17 cellular contexts compared by ENCODE assay signal in the genomic region with DNA sequence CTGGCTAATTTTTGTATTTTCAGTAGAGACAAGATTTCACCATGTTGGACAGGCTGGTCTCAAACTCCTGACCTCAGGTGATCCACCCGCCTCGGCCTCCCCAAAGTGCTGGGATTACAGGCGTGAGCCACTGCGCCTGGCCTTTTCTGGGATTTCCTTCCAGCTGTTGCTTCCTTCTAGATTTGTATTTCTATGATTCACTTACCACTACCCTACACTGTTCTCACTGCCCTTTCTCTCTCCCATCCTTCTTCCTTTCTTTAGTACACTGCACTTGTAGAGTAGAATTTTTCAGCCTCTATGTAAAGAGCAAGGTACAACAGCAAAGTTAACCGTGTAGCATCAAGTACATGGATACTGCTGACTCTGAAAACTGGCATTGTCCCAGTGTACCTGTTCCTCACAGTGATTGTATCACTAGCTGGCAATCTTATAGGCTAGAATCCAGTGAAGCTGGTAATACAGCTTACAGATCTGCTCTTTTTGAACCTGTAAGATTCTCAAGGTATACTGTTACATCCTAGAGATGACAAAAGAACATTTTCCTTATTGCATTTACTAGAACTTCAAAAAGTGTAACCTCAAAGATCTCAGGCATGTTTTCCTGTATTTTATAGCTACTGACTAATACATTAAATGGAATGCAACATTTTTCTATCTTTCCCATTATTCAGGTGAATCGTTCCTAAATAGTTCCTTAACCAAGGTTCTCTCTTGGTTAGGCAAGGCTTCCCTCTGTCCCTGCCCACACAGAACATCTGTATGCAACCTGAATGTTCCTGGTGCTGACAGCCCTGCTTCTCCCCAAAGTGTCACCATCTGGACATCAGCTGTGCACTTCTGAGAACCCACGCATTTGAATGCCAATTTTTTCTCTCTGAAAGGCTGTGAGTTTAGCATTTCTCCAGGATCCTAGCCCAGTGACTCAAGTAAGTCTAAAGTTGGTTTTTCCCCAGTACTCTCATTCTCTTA.
DNase-seq lines count a peak whose midpoint lies in the region; FAIRE-seq and TF ChIP-seq lines count a peak whose summit lies in the region.
"Had no signal": no experiment of that assay in that cellular context is flagged by ENCODE, and none has a peak within 500 bp of the region (broad histone marks: within the 10 kb centered on the region; RNA-seq: fewer than 3 reads in every experiment).

No MANE protein-coding gene starts in this region.

- no peak overlapping the region for H3K23ac ChIP-seq in mesenchymal stem cell (ENCODE audit: low read length in 2 of 2)

- no peak overlapping the region for H2AK5ac ChIP-seq in mesenchymal stem cell (ENCODE audit: low read length, severe bottlenecking)

- H2BK120ac ChIP-seq in mesenchymal stem cell (ENCODE audit: low read depth, low read length) = no peak overlapping the region

- H3K27ac ChIP-seq in mesenchymal stem cell (ENCODE audit: low read length, poor library complexity, severe bottlenecking) (no peak overlapping the region), WERI-Rb-1 (no peak overlapping the region)

- H4K8ac ChIP-seq in mesenchymal stem cell (ENCODE audit: low read length) = no peak overlapping the region

- WGBS in mesenchymal stem cell = 89% methylated on average over 7 of the region's 7 CpGs

- no peak overlapping the region for H3K4ac ChIP-seq in mesenchymal stem cell (ENCODE audit: low read depth in 1 of 2, low read length in 2 of 2)

- no peak for DNase-seq in D721Med (ENCODE audit: insufficient read length, low spot score)
- DNase-seq in LHCN-M2 (ENCODE audit: low read depth) = peak; percentile 47
- DNase-seq in mesenchymal stem cell = no peak
- no peak for DNase-seq in germinal center (ENCODE audit: low spot score)
- no peak for DNase-seq in WERI-Rb-1
- no peak for DNase-seq in DMS114 treated with DMSO at 0.1 percent for 48 hours (lab: John Stamatoyannopoulos, UW; ENCODE audit: unreplicated experiment)
- DNase-seq in effector CD8-positive, alpha-beta T cell (lab: John Stamatoyannopoulos, UW) = no peak
- DNase-seq: activated T-cell treated with anti-CD3 and anti-CD28 coated beads, Interleukin-2, amount 50 U/mL, for 48 hours; CD4-positive, CD25-positive, alpha-beta regulatory T cell; GDM1; head of caudate nucleus; Kasumi-1; NCI-H2107 had no signal

- no peaks in the 10 kb centered on the region for H3K36me3 ChIP-seq in mesenchymal stem cell (ENCODE audit: control insufficient read depth in 1 of 2, insufficient read depth in 2 of 2, low read depth in 1 of 2, low read length in 2 of 2)
- H3K36me3 ChIP-seq in WERI-Rb-1 = no peaks in the 10 kb centered on the region

- no peaks in the 10 kb centered on the region for H3K79me1 ChIP-seq in mesenchymal stem cell (replicated peaks; ENCODE audit: low read length, poor library complexity, severe bottlenecking)

- no peaks in the 10 kb centered on the region for H3K9me3 ChIP-seq in mesenchymal stem cell (ENCODE audit: control insufficient read depth, low read length)
- H3K9me3 ChIP-seq in WERI-Rb-1 (ENCODE audit: severe bottlenecking) = no peaks in the 10 kb centered on the region

- FAIRE-seq in D721Med (lab: Jason Lieb, UNC) (peak; percentile 6), endometrium (lab: Jason Lieb, UNC) (peak; percentile 53)
- FAIRE-seq: GM18507 had no signal

- no peak overlapping the region for H2BK15ac ChIP-seq in mesenchymal stem cell (ENCODE audit: low read depth, poor library complexity, severe bottlenecking)

- no peak overlapping the region for H2BK12ac ChIP-seq in mesenchymal stem cell (ENCODE audit: low read length in 2 of 2)

- TF ChIP-seq CTCF in D721Med (IDR thresholded peaks at IDR 0.05; ENCODE audit: insufficient read depth, missing control alignments) = no peak
- TF ChIP-seq CTCF in WERI-Rb-1 (IDR thresholded peaks at IDR 0.05; ENCODE audit: low read depth, low read length) = no peak

- peak overlapping the region; percentile 38 for H3K9ac ChIP-seq in mesenchymal stem cell (ENCODE audit: low read length)

- no peak overlapping the region for H4K91ac ChIP-seq in mesenchymal stem cell (ENCODE audit: low read length)

- H3K18ac ChIP-seq in mesenchymal stem cell (ENCODE audit: low read depth in 1 of 2, low read length in 2 of 2) = no peak overlapping the region

- no peak overlapping the region for H3K4me3 ChIP-seq in mesenchymal stem cell (ENCODE audit: insufficient read depth in 1 of 2, low read depth in 1 of 2, low read length in 2 of 2)
- no peak overlapping the region for H3K4me3 ChIP-seq in WERI-Rb-1 (ENCODE audit: low read depth, low read length)
- H3K4me3 ChIP-seq: GM23338, skin epidermis had no signal

- H3K4me2 ChIP-seq in mesenchymal stem cell (ENCODE audit: low read length, poor library complexity, severe bottlenecking) = no peak overlapping the region
- H3K4me2 ChIP-seq: GM23338 had no signal

- no peak overlapping the region for H2AFZ ChIP-seq in mesenchymal stem cell (ENCODE audit: low read depth, low read length)
- H2AFZ ChIP-seq: GM23338 had no signal

- H3K27me3 ChIP-seq in mesenchymal stem cell (ENCODE audit: control insufficient read depth in 1 of 2, insufficient read depth in 1 of 2, low read length in 2 of 2) (no peaks in the 10 kb centered on the region), WERI-Rb-1 (ENCODE audit: insufficient read depth, low read depth, severe bottlenecking) (no peaks in the 10 kb centered on the region)

- no peak overlapping the region for H2BK5ac ChIP-seq in mesenchymal stem cell (ENCODE audit: low read depth, low read length, poor library complexity, severe bottlenecking)

- no peak overlapping the region for H3K14ac ChIP-seq in mesenchymal stem cell (ENCODE audit: low read length in 2 of 2)

- no peaks in the 10 kb centered on the region for H3K4me1 ChIP-seq in mesenchymal stem cell (ENCODE audit: control insufficient read depth, insufficient read depth, low read depth, low read length)
